ENCODE assay signal across 12 cellular contexts in genomic region chr22:41828516-41828915, GRCh38. TPM values are rescaled to one million over a fixed set of nuclear protein-coding genes. Genes with fewer than 3 reads are reported as not detected.
A peak's percentile ranks its signal among the peaks of the same experiment; 100 is the strongest.
DNase-seq lines count a peak whose midpoint lies in the region; ATAC-seq and TF ChIP-seq lines count a peak whose summit lies in the region.
"Had no signal": no experiment of that assay in that cellular context is flagged by ENCODE, and none has a peak within 500 bp of the region (broad histone marks: within the 10 kb centered on the region; RNA-seq: fewer than 3 reads in every experiment).

No MANE protein-coding gene starts in this region.

- no peak for DNase-seq in activated T-cell treated with anti-CD3 and anti-CD28 coated beads, Interleukin-2, amount 50 U/mL, for 24 hours
- no peak for DNase-seq in activated T-cell treated with anti-CD3 and anti-CD28 coated beads, Interleukin-2, amount 50 U/mL, for 72 hours
- DNase-seq in NCI-H774 (lab: John Stamatoyannopoulos, UW): peak; percentile 60
- DNase-seq in glutamatergic neuron: peak; percentile 31
- DNase-seq in stimulated activated naive B cell treated with anti-CD40 and anti-IgM and Interleukin-4, amounts not matched to agents 10 μg/mL and 1 μg/mL and 100 μg/mL, for 72 hours: no peak
- no peak for DNase-seq in ecto neural progenitor cell (ENCODE audit: low spot score)
- DNase-seq in RKO (ENCODE audit: low spot score): no peak
- DNase-seq: activated naive CD4-positive, alpha-beta T cell treated with anti-CD3 and anti-CD28 coated beads, Interleukin-2, amount 10 ng/mL, durations not matched to agents 7 days and 5 days; effector CD4-positive, alpha-beta T cell; HFFc6; Peyer's patch had no signal

- TF ChIP-seq CTCF in glutamatergic neuron (IDR thresholded peaks at IDR 0.05; ENCODE audit: partially characterized antibody, unreplicated experiment): no peak

- no peaks in the 10 kb centered on the region for H3K27me3 Mint-ChIP-seq in activated T-cell treated with anti-CD3 and anti-CD28 coated beads, Interleukin-2, amount 50 U/mL, for 24 hours
- no peaks in the 10 kb centered on the region for H3K27me3 Mint-ChIP-seq in activated T-cell treated with anti-CD3 and anti-CD28 coated beads, Interleukin-2, amount 50 U/mL, for 72 hours (ENCODE audit: low read depth)
- peaks cover 7% of the 10 kb centered on the region for H3K27me3 Mint-ChIP-seq in glutamatergic neuron (ENCODE audit: unreplicated experiment)
- H3K27me3 Mint-ChIP-seq in stimulated activated naive B cell treated with anti-CD40 and anti-IgM and Interleukin-4, amounts not matched to agents 10 μg/mL and 1 μg/mL and 100 μg/mL, for 72 hours: no peaks in the 10 kb centered on the region
- H3K27me3 Mint-ChIP-seq: activated naive CD4-positive, alpha-beta T cell treated with anti-CD3 and anti-CD28 coated beads, Interleukin-2, amount 10 ng/mL, durations not matched to agents 7 days and 5 days had no signal

- peak overlapping the region; percentile 28 for H3K27ac Mint-ChIP-seq in activated T-cell treated with anti-CD3 and anti-CD28 coated beads, Interleukin-2, amount 50 U/mL, for 24 hours
- H3K27ac Mint-ChIP-seq in activated T-cell treated with anti-CD3 and anti-CD28 coated beads, Interleukin-2, amount 50 U/mL, for 72 hours: no peak overlapping the region
- H3K27ac Mint-ChIP-seq in glutamatergic neuron (ENCODE audit: unreplicated experiment): peak overlapping the region; percentile 77
- H3K27ac Mint-ChIP-seq in stimulated activated naive B cell treated with anti-CD40 and anti-IgM and Interleukin-4, amounts not matched to agents 10 μg/mL and 1 μg/mL and 100 μg/mL, for 72 hours: peak overlapping the region; percentile 3
- H3K27ac Mint-ChIP-seq: activated naive CD4-positive, alpha-beta T cell treated with anti-CD3 and anti-CD28 coated beads, Interleukin-2, amount 10 ng/mL, durations not matched to agents 7 days and 5 days; HFFc6 had no signal

- ATAC-seq in activated T-cell treated with anti-CD3 and anti-CD28 coated beads, Interleukin-2, amount 50 U/mL, for 72 hours (replicated peaks in 1 of 2): no peak
- no peak for ATAC-seq in stimulated activated naive B cell treated with anti-CD40 and anti-IgM and Interleukin-4, amounts not matched to agents 10 μg/mL and 1 μg/mL and 100 μg/mL, for 72 hours (replicated peaks)
- ATAC-seq in HG03342 (IDR thresholded peaks at IDR 0.05; ENCODE audit: unreplicated experiment): no peak

- no peak overlapping the region for H3K4me3 Mint-ChIP-seq in activated T-cell treated with anti-CD3 and anti-CD28 coated beads, Interleukin-2, amount 50 U/mL, for 24 hours
- no peak overlapping the region for H3K4me3 Mint-ChIP-seq in activated T-cell treated with anti-CD3 and anti-CD28 coated beads, Interleukin-2, amount 50 U/mL, for 72 hours
- peak overlapping the region; percentile 75 for H3K4me3 Mint-ChIP-seq in glutamatergic neuron (ENCODE audit: unreplicated experiment)
- no peak overlapping the region for H3K4me3 Mint-ChIP-seq in stimulated activated naive B cell treated with anti-CD40 and anti-IgM and Interleukin-4, amounts not matched to agents 10 μg/mL and 1 μg/mL and 100 μg/mL, for 72 hours
- H3K4me3 Mint-ChIP-seq: activated naive CD4-positive, alpha-beta T cell treated with anti-CD3 and anti-CD28 coated beads, Interleukin-2, amount 10 ng/mL, durations not matched to agents 7 days and 5 days; HFFc6 had no signal

- peaks cover 56% of the 10 kb centered on the region for H3K36me3 Mint-ChIP-seq in activated T-cell treated with anti-CD3 and anti-CD28 coated beads, Interleukin-2, amount 50 U/mL, for 24 hours (ENCODE audit: low read depth)
- peaks cover 3 to 14% of the 10 kb centered on the region in 2 donors for H3K36me3 Mint-ChIP-seq in activated T-cell treated with anti-CD3 and anti-CD28 coated beads, Interleukin-2, amount 50 U/mL, for 72 hours (ENCODE audit: insufficient read depth in 2 of 2)
- H3K36me3 Mint-ChIP-seq in glutamatergic neuron (ENCODE audit: unreplicated experiment): no peaks in the 10 kb centered on the region
- peaks cover 26 to 48% of the 10 kb centered on the region in 2 donors for H3K36me3 Mint-ChIP-seq in stimulated activated naive B cell treated with anti-CD40 and anti-IgM and Interleukin-4, amounts not matched to agents 10 μg/mL and 1 μg/mL and 100 μg/mL, for 72 hours

- no peaks in the 10 kb centered on the region for H3K9me3 Mint-ChIP-seq in activated T-cell treated with anti-CD3 and anti-CD28 coated beads, Interleukin-2, amount 50 U/mL, for 24 hours
- H3K9me3 Mint-ChIP-seq in activated T-cell treated with anti-CD3 and anti-CD28 coated beads, Interleukin-2, amount 50 U/mL, for 72 hours: no peaks in the 10 kb centered on the region
- peaks cover 16% of the 10 kb centered on the region for H3K9me3 Mint-ChIP-seq in glutamatergic neuron (ENCODE audit: unreplicated experiment)
- H3K9me3 Mint-ChIP-seq in stimulated activated naive B cell treated with anti-CD40 and anti-IgM and Interleukin-4, amounts not matched to agents 10 μg/mL and 1 μg/mL and 100 μg/mL, for 72 hours: no peaks in the 10 kb centered on the region
- H3K9me3 Mint-ChIP-seq: HFFc6 had no signal

- H3K4me1 Mint-ChIP-seq in activated T-cell treated with anti-CD3 and anti-CD28 coated beads, Interleukin-2, amount 50 U/mL, for 24 hours (ENCODE audit: low read depth): peaks cover 48% of the 10 kb centered on the region
- H3K4me1 Mint-ChIP-seq in activated T-cell treated with anti-CD3 and anti-CD28 coated beads, Interleukin-2, amount 50 U/mL, for 72 hours (ENCODE audit: low read depth): peaks cover 52% of the 10 kb centered on the region
- H3K4me1 Mint-ChIP-seq in glutamatergic neuron (ENCODE audit: low read depth, unreplicated experiment): peaks cover 24% of the 10 kb centered on the region
- peaks cover 39 to 76% of the 10 kb centered on the region in 2 donors for H3K4me1 Mint-ChIP-seq in stimulated activated naive B cell treated with anti-CD40 and anti-IgM and Interleukin-4, amounts not matched to agents 10 μg/mL and 1 μg/mL and 100 μg/mL, for 72 hours

RNA-seq across cellular contexts. Expression of gene SREBF2, which starts 4.4 kb away (rescaled TPM):
- 100 to 1,000 TPM; 127 to 131 TPM for total RNA-seq in activated T-cell treated with anti-CD3 and anti-CD28 coated beads, Interleukin-2, amount 50 U/mL, for 72 hours
- total RNA-seq in glutamatergic neuron (ENCODE audit: unreplicated experiment): 291 TPM

RNA-seq across cellular contexts. Expression of gene CCDC134, which starts 28.0 kb away (rescaled TPM):
- total RNA-seq in activated T-cell treated with anti-CD3 and anti-CD28 coated beads, Interleukin-2, amount 50 U/mL, for 72 hours: 10 to 100 TPM; 18.9 to 23.1 TPM
- 9.4 TPM for total RNA-seq in glutamatergic neuron (ENCODE audit: unreplicated experiment)

Comparison
In these comparisons a context has a peak if more than half of its experiments do, and no peak if none do; other contexts are left out.
1. DNase-seq: peak in NCI-H774 (single experiment) and glutamatergic neuron (single experiment); none in activated T-cell treated with anti-CD3 and anti-CD28 coated beads, Interleukin-2, amount 50 U/mL, for 24 hours (single experiment), activated T-cell treated with anti-CD3 and anti-CD28 coated beads, Interleukin-2, amount 50 U/mL, for 72 hours (0 of 2), stimulated activated naive B cell treated with anti-CD40 and anti-IgM and Interleukin-4, amounts not matched to agents 10 μg/mL and 1 μg/mL and 100 μg/mL, for 72 hours (single experiment), ecto neural progenitor cell (single experiment) and RKO (single experiment).